12 cellular contexts compared by ENCODE assay signal in the genomic region with DNA sequence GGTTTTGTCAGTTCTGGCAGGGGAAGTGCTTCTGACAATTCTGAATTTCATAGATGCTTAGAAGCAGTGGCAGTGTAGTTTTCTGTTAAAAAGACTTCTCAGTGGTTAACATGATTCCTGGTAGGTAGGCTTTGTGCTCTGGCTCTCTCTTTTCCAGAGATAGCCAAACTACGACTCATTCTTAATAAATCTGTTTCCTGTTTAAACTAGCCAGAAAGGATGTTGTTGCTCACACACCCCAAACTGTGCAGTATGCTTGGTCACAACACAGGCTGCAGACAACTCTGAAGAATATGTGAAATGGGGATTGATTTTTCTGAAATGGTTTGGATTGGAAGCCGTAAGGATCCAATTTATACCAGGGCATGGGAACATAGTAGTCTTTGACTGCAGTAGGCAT.
"Had no signal": no experiment of that assay in that cellular context is flagged by ENCODE, and none has a peak within 500 bp of the region (broad histone marks: within the 10 kb centered on the region; RNA-seq: fewer than 3 reads in every experiment).

No MANE protein-coding gene starts in this region.

- H3K36me3 Mint-ChIP-seq: activated naive CD8-positive, alpha-beta T cell treated with anti-CD3 and anti-CD28 coated beads, Interleukin-2, amount 10 ng/mL, durations not matched to agents 7 days and 5 days; memory B cell; type B pancreatic cell had no signal

- ATAC-seq: activated T-cell treated with anti-CD3 and anti-CD28 coated beads, Interleukin-2, amount 50 U/mL, for 72 hours; left lung had no signal

- DNase-seq: activated CD4-positive, alpha-beta memory T cell treated with anti-CD3 and anti-CD28 coated beads, Interleukin-2, amount 10 ng/mL, durations not matched to agents 7 days and 5 days; activated naive CD8-positive, alpha-beta T cell treated with anti-CD3 and anti-CD28 coated beads, Interleukin-2, amount 10 ng/mL, durations not matched to agents 7 days and 5 days; activated T-cell treated with anti-CD3 and anti-CD28 coated beads, Interleukin-2, amount 50 U/mL, for 72 hours; aorta; colonic mucosa; left lung; nephron progenitor cell; sigmoid colon; stimulated activated CD4-positive, alpha-beta T cell treated with anti-CD3 and anti-CD28 coated beads, Interleukin-12 subunit alpha, Interleukin-12 subunit beta, amount 100 ng/mL, for 4 hours; stimulated activated naive CD4-positive, alpha-beta T cell had no signal

- H3K4me1 Mint-ChIP-seq: activated CD4-positive, alpha-beta memory T cell treated with anti-CD3 and anti-CD28 coated beads, Interleukin-2, amount 10 ng/mL, durations not matched to agents 7 days and 5 days; activated naive CD8-positive, alpha-beta T cell treated with anti-CD3 and anti-CD28 coated beads, Interleukin-2, amount 10 ng/mL, durations not matched to agents 7 days and 5 days; memory B cell; nephron progenitor cell had no signal

- H3K4me1 ChIP-seq: colonic mucosa, left lung, sigmoid colon had no signal

- H3K27me3 ChIP-seq: colonic mucosa, left lung, sigmoid colon had no signal

- H3K27ac ChIP-seq: colonic mucosa, left lung, sigmoid colon had no signal

- H3K4me3 Mint-ChIP-seq: activated CD4-positive, alpha-beta memory T cell treated with anti-CD3 and anti-CD28 coated beads, Interleukin-2, amount 10 ng/mL, durations not matched to agents 7 days and 5 days; activated naive CD8-positive, alpha-beta T cell treated with anti-CD3 and anti-CD28 coated beads, Interleukin-2, amount 10 ng/mL, durations not matched to agents 7 days and 5 days; activated T-cell treated with anti-CD3 and anti-CD28 coated beads, Interleukin-2, amount 50 U/mL, for 72 hours; memory B cell; nephron progenitor cell; type B pancreatic cell had no signal

- H3K4me3 ChIP-seq: colonic mucosa, left lung, sigmoid colon had no signal

- H3K36me3 ChIP-seq: colonic mucosa, left lung, sigmoid colon had no signal

- H3K9me3 ChIP-seq: colonic mucosa, sigmoid colon had no signal

- H3K27me3 Mint-ChIP-seq: activated CD4-positive, alpha-beta memory T cell treated with anti-CD3 and anti-CD28 coated beads, Interleukin-2, amount 10 ng/mL, durations not matched to agents 7 days and 5 days; activated naive CD8-positive, alpha-beta T cell treated with anti-CD3 and anti-CD28 coated beads, Interleukin-2, amount 10 ng/mL, durations not matched to agents 7 days and 5 days; memory B cell; type B pancreatic cell had no signal

- H3K27ac Mint-ChIP-seq: activated CD4-positive, alpha-beta memory T cell treated with anti-CD3 and anti-CD28 coated beads, Interleukin-2, amount 10 ng/mL, durations not matched to agents 7 days and 5 days; activated naive CD8-positive, alpha-beta T cell treated with anti-CD3 and anti-CD28 coated beads, Interleukin-2, amount 10 ng/mL, durations not matched to agents 7 days and 5 days; activated T-cell treated with anti-CD3 and anti-CD28 coated beads, Interleukin-2, amount 50 U/mL, for 72 hours; memory B cell; nephron progenitor cell; type B pancreatic cell had no signal
